In the genomic region with DNA sequence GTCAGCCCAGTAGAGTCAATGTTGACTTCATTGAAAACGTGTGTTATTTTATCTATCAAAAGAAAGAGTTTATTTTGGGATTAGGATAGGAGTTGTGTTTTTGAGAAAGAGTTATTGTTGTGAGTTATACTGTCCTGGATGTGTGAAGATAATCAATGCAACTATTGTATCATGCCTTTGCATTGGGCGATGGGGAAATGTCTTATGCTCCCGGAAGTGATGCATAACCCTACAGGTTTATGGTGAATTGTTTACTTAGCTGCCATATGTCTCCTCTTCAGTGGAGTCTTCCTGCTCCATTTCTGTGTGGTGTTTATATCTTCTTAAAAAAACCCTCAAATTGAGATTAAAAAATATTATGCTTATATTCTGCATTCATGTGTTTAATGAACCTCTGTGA, we compare ENCODE assay signal across 20 cellular contexts. TPM values are rescaled to one million over a fixed set of nuclear protein-coding genes. Genes with fewer than 3 reads are reported as not detected.
"Had no signal": no experiment of that assay in that cellular context is flagged by ENCODE, and none has a peak within 500 bp of the region (broad histone marks: within the 10 kb centered on the region; RNA-seq: fewer than 3 reads in every experiment).

No MANE protein-coding gene starts in this region.

- H3K27ac Mint-ChIP-seq: activated CD4-positive, alpha-beta memory T cell treated with anti-CD3 and anti-CD28 coated beads for 36 hours; activated naive CD8-positive, alpha-beta T cell treated with anti-CD3 and anti-CD28 coated beads for 36 hours; activated T-cell treated with anti-CD3 and anti-CD28 coated beads, Interleukin-2, amount 50 U/mL, for 72 hours; effector memory CD8-positive, alpha-beta T cell; stimulated activated naive B cell treated with anti-CD40 and anti-IgM and Interleukin-4, amounts not matched to agents 10 μg/mL and 1 μg/mL and 100 μg/mL, for 72 hours; T-helper 2 cell treated with Interferon-gamma antibody and Interleukin-4, amounts not matched to agents 5 μg/mL and 100 μg/mL, for 36 hours had no signal

- H3K9me3 Mint-ChIP-seq: activated CD4-positive, alpha-beta memory T cell treated with anti-CD3 and anti-CD28 coated beads for 36 hours; activated naive CD8-positive, alpha-beta T cell treated with anti-CD3 and anti-CD28 coated beads for 36 hours; activated T-cell treated with anti-CD3 and anti-CD28 coated beads, Interleukin-2, amount 50 U/mL, for 72 hours; effector memory CD8-positive, alpha-beta T cell; neural crest cell; stimulated activated naive B cell treated with anti-CD40 and anti-IgM and Interleukin-4, amounts not matched to agents 10 μg/mL and 1 μg/mL and 100 μg/mL, for 72 hours; T-helper 2 cell treated with Interferon-gamma antibody and Interleukin-4, amounts not matched to agents 5 μg/mL and 100 μg/mL, for 36 hours had no signal

- H3K36me3 Mint-ChIP-seq: activated CD4-positive, alpha-beta memory T cell treated with anti-CD3 and anti-CD28 coated beads for 36 hours; activated naive CD8-positive, alpha-beta T cell treated with anti-CD3 and anti-CD28 coated beads for 36 hours; stimulated activated naive B cell treated with anti-CD40 and anti-IgM and Interleukin-4, amounts not matched to agents 10 μg/mL and 1 μg/mL and 100 μg/mL, for 72 hours had no signal

- H3K27ac ChIP-seq: left lung, ovary, spleen had no signal

- ATAC-seq: activated T-cell treated with anti-CD3 and anti-CD28 coated beads, Interleukin-2, amount 50 U/mL, for 72 hours; effector memory CD8-positive, alpha-beta T cell; left lung; stimulated activated naive B cell treated with anti-CD40 and anti-IgM and Interleukin-4, amounts not matched to agents 10 μg/mL and 1 μg/mL and 100 μg/mL, for 72 hours had no signal

- H3K9me3 ChIP-seq: left lung, ovary, spleen had no signal

- H3K4me3 ChIP-seq: left lung, ovary, spleen had no signal

- H3K27me3 ChIP-seq: ovary had no signal

- H3K36me3 ChIP-seq: left lung, ovary, spleen had no signal

- DNase-seq: activated CD4-positive, alpha-beta memory T cell treated with anti-CD3 and anti-CD28 coated beads for 36 hours; activated CD4-positive, alpha-beta T cell treated with anti-CD3 and anti-CD28 coated beads for 1 hour; activated gamma-delta T cell treated with Interleukin-2 at 50 U/mL for 16 hours; activated naive CD8-positive, alpha-beta T cell treated with anti-CD3 and anti-CD28 coated beads for 36 hours; activated T-cell treated with anti-CD3 and anti-CD28 coated beads, Interleukin-2, amount 50 U/mL, for 72 hours; anterior cingulate cortex; cortex of kidney; effector memory CD8-positive, alpha-beta T cell; erythroblast; left lung; mesenchymal stem cell; ovary; SHP77 treated with DMSO at 0.1 percent for 48 hours; spleen; stimulated activated CD4-positive, alpha-beta T cell treated with anti-CD3 and anti-CD28 coated beads, Interleukin-2, amount 100 ng/mL, for 24 hours; stimulated activated naive B cell treated with anti-CD40 and anti-IgM and Interleukin-4, amounts not matched to agents 10 μg/mL and 1 μg/mL and 100 μg/mL, for 72 hours; SW 1271; trophoblast cell had no signal

- H3K4me3 Mint-ChIP-seq: activated CD4-positive, alpha-beta memory T cell treated with anti-CD3 and anti-CD28 coated beads for 36 hours; activated naive CD8-positive, alpha-beta T cell treated with anti-CD3 and anti-CD28 coated beads for 36 hours; activated T-cell treated with anti-CD3 and anti-CD28 coated beads, Interleukin-2, amount 50 U/mL, for 72 hours; effector memory CD8-positive, alpha-beta T cell; neural crest cell; stimulated activated naive B cell treated with anti-CD40 and anti-IgM and Interleukin-4, amounts not matched to agents 10 μg/mL and 1 μg/mL and 100 μg/mL, for 72 hours; T-helper 2 cell treated with Interferon-gamma antibody and Interleukin-4, amounts not matched to agents 5 μg/mL and 100 μg/mL, for 36 hours had no signal

RNA-seq across cellular contexts. Expression of gene PDE3A, which starts 6.4 kb away (rescaled TPM):
- total RNA-seq: activated CD4-positive, alpha-beta memory T cell treated with anti-CD3 and anti-CD28 coated beads for 36 hours; activated naive CD8-positive, alpha-beta T cell treated with anti-CD3 and anti-CD28 coated beads for 36 hours; activated T-cell treated with anti-CD3 and anti-CD28 coated beads, Interleukin-2, amount 50 U/mL, for 72 hours had no signal
